ENCODE assay signal across 30 cellular contexts in genomic region chr7:103131225-103131624, GRCh38.
"Had no signal": no experiment of that assay in that cellular context is flagged by ENCODE, and none has a peak within 500 bp of the region (broad histone marks: within the 10 kb centered on the region; RNA-seq: fewer than 3 reads in every experiment).

No MANE protein-coding gene starts in this region.

- H3K4me1 ChIP-seq: esophagus squamous epithelium had no signal

- H3K4me1 Mint-ChIP-seq: activated CD4-positive, alpha-beta T cell treated with anti-CD3 and anti-CD28 coated beads, Interleukin-2, amount 10 ng/mL, durations not matched to agents 24 days and 14 days had no signal

- ATAC-seq: lower lobe of right lung; sciatic nerve; stimulated activated effector memory CD8-positive, alpha-beta T cell treated with anti-CD3 and anti-CD28 coated beads, Interleukin-12 subunit alpha, Interleukin-12 subunit beta, amount 100 ng/mL, for 72 hours; stimulated activated naive CD8-positive, alpha-beta T cell treated with anti-CD3 and anti-CD28 coated beads, Interleukin-15, amount 100 ng/mL, for 72 hours had no signal

- H3K36me3 ChIP-seq: brain microvascular endothelial cell had no signal

- H3K9me3 ChIP-seq: esophagus squamous epithelium, lower lobe of right lung, neutrophil, thyroid gland had no signal

- H3K27ac ChIP-seq: brain microvascular endothelial cell, epithelial cell of prostate, esophagus squamous epithelium, hepatocyte, lower lobe of right lung, neutrophil, skin epidermis had no signal

- DNase-seq: activated CD4-positive, alpha-beta memory T cell treated with anti-CD3 and anti-CD28 coated beads for 36 hours; activated CD4-positive, alpha-beta T cell treated with anti-CD3 and anti-CD28 coated beads, Interleukin-2, amount 10 ng/mL, durations not matched to agents 24 days and 14 days; activated CD4-positive, CD25-positive, alpha-beta regulatory T cell; activated CD8-positive, alpha-beta memory T cell treated with anti-CD3 and anti-CD28 coated beads, Interleukin-2, amount 50 U/mL, for 4 hours; activated gamma-delta T cell treated with Interleukin-2 at 50 U/mL for 16 hours; activated naive CD4-positive, alpha-beta T cell treated with anti-CD3 and anti-CD28 coated beads, Interleukin-2, amount 50 U/mL, for 16 hours; activated T-cell treated with anti-CD3 and anti-CD28 coated beads, Interleukin-2, amount 50 U/mL, for 24 hours; amniotic stem cell; brain microvascular endothelial cell; central memory CD4-positive, alpha-beta T cell; effector CD4-positive, alpha-beta T cell; esophagus squamous epithelium; islet precursor cell; lower lobe of right lung; mesendoderm; stimulated activated CD4-positive, alpha-beta T cell treated with anti-CD3 and anti-CD28 coated beads, Interleukin-12 subunit alpha, Interleukin-12 subunit beta, amount 100 ng/mL, for 4 hours; stimulated activated CD4-positive, alpha-beta T cell treated with anti-CD3 and anti-CD28 coated beads, Interleukin-4, amount 100 ng/mL, for 24 hours; stimulated activated naive CD8-positive, alpha-beta T cell treated with anti-CD3 and anti-CD28 coated beads, Interleukin-15, amount 100 ng/mL, for 72 hours; T-helper 1 cell had no signal

- H3K9me3 Mint-ChIP-seq: activated CD4-positive, alpha-beta memory T cell treated with anti-CD3 and anti-CD28 coated beads for 36 hours; activated CD4-positive, alpha-beta T cell treated with anti-CD3 and anti-CD28 coated beads, Interleukin-2, amount 10 ng/mL, durations not matched to agents 24 days and 14 days; activated T-cell treated with anti-CD3 and anti-CD28 coated beads, Interleukin-2, amount 50 U/mL, for 24 hours; dendritic cell treated with granulocyte-macrophage colony-stimulating factor and Interleukin-4, amounts not matched to agents 40 ng/mL and 50 ng/mL, for 4 days; nephron; stimulated activated effector memory CD8-positive, alpha-beta T cell treated with anti-CD3 and anti-CD28 coated beads, Interleukin-12 subunit alpha, Interleukin-12 subunit beta, amount 100 ng/mL, for 72 hours; stimulated activated naive CD8-positive, alpha-beta T cell treated with anti-CD3 and anti-CD28 coated beads, Interleukin-15, amount 100 ng/mL, for 72 hours; T-helper 2 cell treated with Interferon-gamma antibody and Interleukin-4, amounts not matched to agents 5 μg/mL and 100 μg/mL, for 36 hours had no signal

- H3K27me3 Mint-ChIP-seq: activated CD4-positive, alpha-beta memory T cell treated with anti-CD3 and anti-CD28 coated beads for 36 hours; activated CD4-positive, alpha-beta T cell treated with anti-CD3 and anti-CD28 coated beads, Interleukin-2, amount 10 ng/mL, durations not matched to agents 24 days and 14 days; activated T-cell treated with anti-CD3 and anti-CD28 coated beads, Interleukin-2, amount 50 U/mL, for 24 hours; dendritic cell treated with granulocyte-macrophage colony-stimulating factor and Interleukin-4, amounts not matched to agents 40 ng/mL and 50 ng/mL, for 4 days; progenitor cell of endocrine pancreas; stimulated activated naive CD8-positive, alpha-beta T cell treated with anti-CD3 and anti-CD28 coated beads, Interleukin-15, amount 100 ng/mL, for 72 hours had no signal

- H3K4me3 Mint-ChIP-seq: activated CD4-positive, alpha-beta memory T cell treated with anti-CD3 and anti-CD28 coated beads for 36 hours; activated CD4-positive, alpha-beta T cell treated with anti-CD3 and anti-CD28 coated beads, Interleukin-2, amount 10 ng/mL, durations not matched to agents 24 days and 14 days; activated T-cell treated with anti-CD3 and anti-CD28 coated beads, Interleukin-2, amount 50 U/mL, for 24 hours; dendritic cell treated with granulocyte-macrophage colony-stimulating factor and Interleukin-4, amounts not matched to agents 40 ng/mL and 50 ng/mL, for 4 days; nephron; stimulated activated effector memory CD8-positive, alpha-beta T cell treated with anti-CD3 and anti-CD28 coated beads, Interleukin-12 subunit alpha, Interleukin-12 subunit beta, amount 100 ng/mL, for 72 hours; stimulated activated naive CD8-positive, alpha-beta T cell treated with anti-CD3 and anti-CD28 coated beads, Interleukin-15, amount 100 ng/mL, for 72 hours; T-helper 2 cell treated with Interferon-gamma antibody and Interleukin-4, amounts not matched to agents 5 μg/mL and 100 μg/mL, for 36 hours had no signal

- H3K4me3 ChIP-seq: esophagus squamous epithelium, hepatocyte, lower lobe of right lung, skin epidermis, thyroid gland had no signal

- H3K27ac Mint-ChIP-seq: activated CD4-positive, alpha-beta memory T cell treated with anti-CD3 and anti-CD28 coated beads for 36 hours; activated CD4-positive, alpha-beta T cell treated with anti-CD3 and anti-CD28 coated beads, Interleukin-2, amount 10 ng/mL, durations not matched to agents 24 days and 14 days; activated T-cell treated with anti-CD3 and anti-CD28 coated beads, Interleukin-2, amount 50 U/mL, for 24 hours; dendritic cell treated with granulocyte-macrophage colony-stimulating factor and Interleukin-4, amounts not matched to agents 40 ng/mL and 50 ng/mL, for 4 days; progenitor cell of endocrine pancreas; stimulated activated effector memory CD8-positive, alpha-beta T cell treated with anti-CD3 and anti-CD28 coated beads, Interleukin-12 subunit alpha, Interleukin-12 subunit beta, amount 100 ng/mL, for 72 hours; stimulated activated naive CD8-positive, alpha-beta T cell treated with anti-CD3 and anti-CD28 coated beads, Interleukin-15, amount 100 ng/mL, for 72 hours; T-helper 2 cell treated with Interferon-gamma antibody and Interleukin-4, amounts not matched to agents 5 μg/mL and 100 μg/mL, for 36 hours had no signal

- H3K27me3 ChIP-seq: brain microvascular endothelial cell, hepatocyte, neutrophil, thyroid gland had no signal
